ENCODE assay signal across 8 cellular contexts in the genomic region with DNA sequence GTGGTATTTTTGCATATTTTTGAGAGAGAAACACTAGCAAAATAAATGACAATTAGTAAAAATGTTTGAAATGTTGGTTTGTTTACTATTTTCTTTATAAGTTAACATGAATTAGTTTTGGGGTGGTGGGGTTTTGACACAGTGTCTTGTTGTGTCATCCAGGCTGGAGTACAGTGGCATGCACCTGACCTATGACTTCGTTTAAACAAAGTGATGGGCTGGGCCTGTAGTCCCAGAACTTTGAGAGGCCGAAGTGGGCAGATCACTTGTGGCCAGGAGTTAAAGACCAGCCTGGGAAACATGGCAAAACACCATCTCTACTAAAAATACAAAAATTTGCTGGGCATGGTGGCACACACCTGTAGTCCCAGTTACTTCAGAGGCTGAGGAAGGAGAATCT.
"Had no signal": no experiment of that assay in that cellular context is flagged by ENCODE, and none has a peak within 500 bp of the region (broad histone marks: within the 10 kb centered on the region; RNA-seq: fewer than 3 reads in every experiment).

No MANE protein-coding gene starts in this region.

- DNase-seq: GDM1, GF-D8 had no signal

- FAIRE-seq: G401.6, GM12878, GM12891, GM12892, GM18507, GM19239 had no signal

- ATAC-seq: GM12878 had no signal

- H3K4me3 ChIP-seq: GM12878 had no signal
